1 cellular context compared by ENCODE assay signal in the genomic region with DNA sequence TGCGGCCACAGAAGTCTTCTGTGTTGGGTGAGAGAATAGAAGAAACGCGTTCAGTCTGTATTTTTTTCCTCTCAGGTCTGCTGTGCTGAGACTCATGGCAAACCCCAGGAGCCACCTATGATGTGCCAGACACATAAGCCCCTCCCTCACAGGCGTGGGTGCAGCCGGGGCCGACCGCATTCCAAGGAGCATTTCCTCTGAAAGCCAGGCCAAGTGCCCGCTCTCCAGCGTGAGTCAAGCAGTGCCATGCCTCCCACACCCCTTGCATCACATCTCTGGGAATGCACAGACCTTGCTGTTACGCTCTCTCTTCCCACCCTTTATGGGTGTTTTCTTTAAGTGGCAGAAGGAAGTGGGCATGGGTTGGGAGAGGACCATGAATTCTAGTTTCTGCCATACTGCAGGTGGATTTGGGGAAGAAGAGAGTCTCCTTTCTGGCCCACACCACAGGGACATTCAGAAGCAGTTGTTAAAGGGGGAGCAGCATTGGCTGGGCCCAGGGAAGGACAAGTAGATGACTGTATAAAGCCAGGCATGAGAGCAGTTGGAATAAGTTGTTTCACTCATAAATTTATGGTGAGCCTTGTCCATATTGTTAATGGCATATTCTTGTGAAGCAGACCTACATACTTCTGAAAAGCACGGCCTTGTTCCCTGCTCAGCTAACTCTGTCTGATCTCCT.
A peak's percentile ranks its signal among the peaks of the same experiment; 100 is the strongest.
TF ChIP-seq lines count a peak whose summit lies in the region.

No MANE protein-coding gene starts in this region.

TF ChIP-seq in HCT116, 20 proteins besides CTCF, POLR2A, EP300 and RAD21 (continued from another document):
- TF ChIP-seq, protein P1, sequence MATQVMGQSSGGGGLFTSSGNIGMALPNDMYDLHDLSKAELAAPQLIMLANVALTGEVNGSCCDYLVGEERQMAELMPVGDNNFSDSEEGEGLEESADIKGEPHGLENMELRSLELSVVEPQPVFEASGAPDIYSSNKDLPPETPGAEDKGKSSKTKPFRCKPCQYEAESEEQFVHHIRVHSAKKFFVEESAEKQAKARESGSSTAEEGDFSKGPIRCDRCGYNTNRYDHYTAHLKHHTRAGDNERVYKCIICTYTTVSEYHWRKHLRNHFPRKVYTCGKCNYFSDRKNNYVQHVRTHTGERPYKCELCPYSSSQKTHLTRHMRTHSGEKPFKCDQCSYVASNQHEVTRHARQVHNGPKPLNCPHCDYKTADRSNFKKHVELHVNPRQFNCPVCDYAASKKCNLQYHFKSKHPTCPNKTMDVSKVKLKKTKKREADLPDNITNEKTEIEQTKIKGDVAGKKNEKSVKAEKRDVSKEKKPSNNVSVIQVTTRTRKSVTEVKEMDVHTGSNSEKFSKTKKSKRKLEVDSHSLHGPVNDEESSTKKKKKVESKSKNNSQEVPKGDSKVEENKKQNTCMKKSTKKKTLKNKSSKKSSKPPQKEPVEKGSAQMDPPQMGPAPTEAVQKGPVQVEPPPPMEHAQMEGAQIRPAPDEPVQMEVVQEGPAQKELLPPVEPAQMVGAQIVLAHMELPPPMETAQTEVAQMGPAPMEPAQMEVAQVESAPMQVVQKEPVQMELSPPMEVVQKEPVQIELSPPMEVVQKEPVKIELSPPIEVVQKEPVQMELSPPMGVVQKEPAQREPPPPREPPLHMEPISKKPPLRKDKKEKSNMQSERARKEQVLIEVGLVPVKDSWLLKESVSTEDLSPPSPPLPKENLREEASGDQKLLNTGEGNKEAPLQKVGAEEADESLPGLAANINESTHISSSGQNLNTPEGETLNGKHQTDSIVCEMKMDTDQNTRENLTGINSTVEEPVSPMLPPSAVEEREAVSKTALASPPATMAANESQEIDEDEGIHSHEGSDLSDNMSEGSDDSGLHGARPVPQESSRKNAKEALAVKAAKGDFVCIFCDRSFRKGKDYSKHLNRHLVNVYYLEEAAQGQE (IDR thresholded peaks at IDR 0.05; ENCODE audit: low read depth): no peak
- TF ChIP-seq TCF7L2 (IDR thresholded peaks at IDR 0.05; ENCODE audit: borderline replicate concordance, extremely low read depth, insufficient read depth, insufficient read length) (peak; percentile 23), EZH2 (IDR thresholded peaks at IDR 0.05) (no peak), ZFX (IDR thresholded peaks at IDR 0.05) (no peak)
